Comparison of ENCODE assay signal across 10 cellular contexts in genomic region chr12:9870311-9870866, GRCh38. TPM values are rescaled to one million over a fixed set of nuclear protein-coding genes. Genes with fewer than 3 reads are reported as not detected.
DNase-seq lines count a peak whose midpoint lies in the region; ATAC-seq and TF ChIP-seq lines count a peak whose summit lies in the region.
"Had no signal": no experiment of that assay in that cellular context is flagged by ENCODE, and none has a peak within 500 bp of the region (broad histone marks: within the 10 kb centered on the region; RNA-seq: fewer than 3 reads in every experiment).

No MANE protein-coding gene starts in this region.

- no peaks in the 10 kb centered on the region for H3K9me3 Mint-ChIP-seq in CD8-positive, alpha-beta memory T cell
- no peaks in the 10 kb centered on the region for H3K9me3 Mint-ChIP-seq in effector memory CD8-positive, alpha-beta T cell

- peak overlapping the region; percentile 95 for H3K4me2 ChIP-seq in PC-3 (ENCODE audit: low read length)

- H4K20me1 ChIP-seq in PC-3 (ENCODE audit: low read length), result no peaks in the 10 kb centered on the region

- H3K9ac ChIP-seq in PC-3 (ENCODE audit: low read length), result no peak overlapping the region

- H3K79me2 ChIP-seq in PC-3 (ENCODE audit: low read length), result no peaks in the 10 kb centered on the region

- BruUV-seq in PC-3 (replicated peaks; lab: Mats Ljungman, UMichigan), result no TSS peak

- H3K4me1 ChIP-seq in CD8-positive, alpha-beta memory T cell (ENCODE audit: insufficient read depth, low read length), result peaks cover 4% of the 10 kb centered on the region
- H3K4me1 ChIP-seq in PC-3 (ENCODE audit: insufficient read depth, low read length), result peaks cover 13% of the 10 kb centered on the region; the same call in 1 of the 2 replicates
- H3K4me1 ChIP-seq in neuron (ENCODE audit: insufficient read depth, low read length), result no peaks in the 10 kb centered on the region

- no peaks in the 10 kb centered on the region for H3K9me2 ChIP-seq in PC-3 (replicated peaks; ENCODE audit: low read length)

- H3K36me3 Mint-ChIP-seq in CD8-positive, alpha-beta memory T cell, result peaks cover 0 to 28% (median 4%) of the 10 kb centered on the region in 3 donors
- peaks cover 26% of the 10 kb centered on the region for H3K36me3 Mint-ChIP-seq in effector memory CD8-positive, alpha-beta T cell (ENCODE audit: insufficient read depth)

- DNase-seq in CD8-positive, alpha-beta memory T cell, result peak in 1 of 5 donors; percentile 26
- peak; percentile 3 for DNase-seq in PC-3
- DNase-seq in effector memory CD8-positive, alpha-beta T cell, result no peak
- DNase-seq in head of caudate nucleus, result no peak
- DNase-seq in G401 (ENCODE audit: low spot score), result no peak

- no peaks in the 10 kb centered on the region for H3K9me3 ChIP-seq in CD8-positive, alpha-beta memory T cell (ENCODE audit: low read length)
- H3K9me3 ChIP-seq in PC-3 (ENCODE audit: low read length) (no peaks in the 10 kb centered on the region), neuron (ENCODE audit: low read length) (no peaks in the 10 kb centered on the region)

- no peaks in the 10 kb centered on the region for H3K27me3 ChIP-seq in CD8-positive, alpha-beta memory T cell (ENCODE audit: insufficient read depth, low read length, poor library complexity, severe bottlenecking)
- H3K27me3 ChIP-seq in PC-3 (ENCODE audit: low read length) (no peaks in the 10 kb centered on the region; the same call in 1 of the 2 replicates), neuron (ENCODE audit: insufficient read depth, low read length) (no peaks in the 10 kb centered on the region)

- in situ Hi-C loops in G401 (cut with HindIII; ENCODE audit: low sequenced_read_pairs), result no loop called here

- H3K36me3 ChIP-seq in CD8-positive, alpha-beta memory T cell (ENCODE audit: insufficient read depth, low read length), result no peaks in the 10 kb centered on the region
- H3K36me3 ChIP-seq in PC-3 (ENCODE audit: low read depth, low read length) (no peaks in the 10 kb centered on the region), neuron (ENCODE audit: insufficient read depth, low read length) (no peaks in the 10 kb centered on the region)

- intact Hi-C loops in PC-3 (cut with micrococcal nuclease), result no loop called here
- intact Hi-C loops in head of caudate nucleus (cut with DNase I), result no loop called here

- no peaks in the 10 kb centered on the region for H3F3A ChIP-seq in PC-3 (ENCODE audit: low read length, unreplicated experiment)

- POLR2A ChIA-PET in CD8-positive, alpha-beta memory T cell (lab: Charles Lee), result interaction anchor here (0.6 to 0.9 kb wide), 2 partner anchors 36 to 1627 kb away, joined by 3 read pairs; no protein-coding TSS in a partner anchor
- POLR2A ChIA-PET in PC-3 (lab: Charles Lee; ENCODE audit: unreplicated experiment), result no interaction called here

- H3K4me3 ChIP-seq in CD8-positive, alpha-beta memory T cell (ENCODE audit: low read length), result peak overlapping the region; percentile 65
- peak overlapping the region; percentile 70 for H3K4me3 ChIP-seq in PC-3 (ENCODE audit: low read length)
- no peak overlapping the region for H3K4me3 ChIP-seq in neuron (ENCODE audit: low read length)

- CTCF ChIA-PET in CD8-positive, alpha-beta memory T cell (lab: Charles Lee), result interaction anchor here (0.7 kb wide), 1 partner anchor 344 kb away, joined by 3 read pairs; no protein-coding TSS in a partner anchor
- CTCF ChIA-PET in PC-3 (lab: Charles Lee), result no interaction called here

- TF ChIP-seq CTCF in PC-3 (conservative IDR thresholded peaks at IDR 0.05; ENCODE audit: low read depth, low read length), result no peak

- peak overlapping the region; percentile 73 for H3K27ac ChIP-seq in CD8-positive, alpha-beta memory T cell (ENCODE audit: low read depth, low read length)
- H3K27ac ChIP-seq in PC-3 (ENCODE audit: low read length), result no peak overlapping the region
- H3K27ac ChIP-seq: VCaP had no signal

- ATAC-seq in PC-3 (no peak), HG02642 (IDR thresholded peaks at IDR 0.05; ENCODE audit: poor library complexity, unreplicated experiment) (no peak), GM19463 (IDR thresholded peaks at IDR 0.05; ENCODE audit: unreplicated experiment) (no peak)
- no peak for ATAC-seq in effector memory CD8-positive, alpha-beta T cell (replicated peaks)

- no peaks in the 10 kb centered on the region for H3K27me3 Mint-ChIP-seq in CD8-positive, alpha-beta memory T cell
- H3K27me3 Mint-ChIP-seq in effector memory CD8-positive, alpha-beta T cell, result no peaks in the 10 kb centered on the region

- H3K4me3 Mint-ChIP-seq in CD8-positive, alpha-beta memory T cell, result peak overlapping the region; percentile 88 to 97 (median 91)
- H3K4me3 Mint-ChIP-seq in effector memory CD8-positive, alpha-beta T cell, result peak overlapping the region; percentile 83 to 99

- peak overlapping the region; percentile 89 to 100 (median 96) for H3K27ac Mint-ChIP-seq in CD8-positive, alpha-beta memory T cell
- peak overlapping the region; percentile 95 to 100 for H3K27ac Mint-ChIP-seq in effector memory CD8-positive, alpha-beta T cell

- H3K4me1 Mint-ChIP-seq in CD8-positive, alpha-beta memory T cell, result peaks cover 14 to 31% (median 18%) of the 10 kb centered on the region in 3 donors
- H3K4me1 Mint-ChIP-seq in effector memory CD8-positive, alpha-beta T cell (ENCODE audit: low read depth in 2 of 2), result peaks cover 6 to 22% of the 10 kb centered on the region in 2 donors

- H2AFZ ChIP-seq in PC-3 (ENCODE audit: low read length), result no peak overlapping the region
- peak overlapping the region; percentile 86 for H2AFZ ChIP-seq in neuron (ENCODE audit: low read depth, low read length)

RNA-seq across cellular contexts. Expression of gene CLEC2B, which starts 1.2 kb away (rescaled TPM):
- total RNA-seq in CD8-positive, alpha-beta memory T cell, result 10 to 100 TPM; 13.7 to 16.5 TPM
- polyA plus RNA-seq in CD8-positive, alpha-beta memory T cell, result 72.9 TPM
- not detected in 2 replicates for total RNA-seq in PC-3 (2014; rRNA removed)
- total RNA-seq in G401 (2014; rRNA removed; shearing (Covaris generic)), result not detected in 2 replicates

RNA-seq across cellular contexts. Expression of gene KLRF2, which starts 10.9 kb away (rescaled TPM):
- not detected for total RNA-seq in CD8-positive, alpha-beta memory T cell
- not detected for polyA plus RNA-seq in CD8-positive, alpha-beta memory T cell
- not detected in 2 replicates for total RNA-seq in PC-3 (2014; rRNA removed)
- not detected in 2 replicates for total RNA-seq in G401 (2014; rRNA removed; shearing (Covaris generic))
- total RNA-seq: subcutaneous adipose tissue had no signal

RNA-seq across cellular contexts. Expression of gene KLRF1, which starts 43.1 kb away (rescaled TPM):
- not detected for total RNA-seq in CD8-positive, alpha-beta memory T cell
- polyA plus RNA-seq in CD8-positive, alpha-beta memory T cell, result 52.1 TPM
- not detected in 2 replicates for total RNA-seq in PC-3 (2014; rRNA removed)
- total RNA-seq in G401 (2014; rRNA removed; shearing (Covaris generic)), result not detected in 2 replicates

Comparison
In these comparisons a context has a peak if more than half of its experiments do, and no peak if none do; other contexts are left out.
1. RNA of gene CLEC2B, which starts 1.2 kb away (total RNA-seq): 13.7 to 16.5 TPM in CD8-positive, alpha-beta memory T cell; not detected in PC-3 and not detected in G401; every median in the first group is over 10 times any median in the second.